Comparison of ENCODE assay signal across 8 cellular contexts in the genomic region with DNA sequence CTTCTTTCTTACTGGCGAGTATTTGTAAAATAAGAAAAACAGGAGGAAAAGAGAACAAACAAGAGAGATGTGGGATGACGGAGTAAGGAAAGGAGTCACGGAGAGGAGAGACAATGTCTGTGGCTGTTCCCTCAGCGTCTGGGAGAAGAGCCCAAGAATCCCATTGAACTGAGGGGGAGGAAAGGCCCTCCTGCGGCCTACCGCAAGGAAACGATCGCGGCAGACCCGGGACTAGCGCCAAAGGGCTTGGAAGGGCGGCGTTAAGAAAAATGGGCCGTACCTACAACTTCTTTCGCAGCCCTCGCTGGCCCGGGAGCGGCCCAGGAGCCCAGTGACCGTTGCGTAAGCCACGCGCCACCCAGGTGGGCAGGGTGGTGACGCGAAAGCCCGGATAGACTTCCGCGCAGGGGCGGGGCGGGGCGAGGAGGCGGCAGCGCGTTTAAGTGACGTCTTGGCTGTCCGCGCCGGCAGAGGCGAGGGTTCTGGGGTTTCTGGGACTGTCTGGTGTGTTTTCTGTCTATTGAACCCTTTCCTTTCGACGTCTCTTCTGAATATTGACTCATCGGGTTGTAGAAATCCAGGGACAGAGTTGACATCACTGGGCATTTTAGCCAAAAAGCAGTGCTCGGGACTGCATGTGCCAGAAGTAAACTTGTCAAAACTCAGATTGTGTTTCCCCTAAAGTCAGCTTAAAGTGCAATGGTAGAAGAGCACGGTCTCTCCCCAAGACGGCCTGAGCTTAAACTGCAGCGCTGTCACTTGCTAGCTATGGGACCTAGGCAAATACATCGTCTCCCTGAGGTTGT. TPM values are rescaled to one million over a fixed set of nuclear protein-coding genes. Genes with fewer than 3 reads are reported as not detected.
A peak's percentile ranks its signal among the peaks of the same experiment; 100 is the strongest.
DNase-seq lines count a peak whose midpoint lies in the region; ATAC-seq and TF ChIP-seq lines count a peak whose summit lies in the region.

A gene with protein sequence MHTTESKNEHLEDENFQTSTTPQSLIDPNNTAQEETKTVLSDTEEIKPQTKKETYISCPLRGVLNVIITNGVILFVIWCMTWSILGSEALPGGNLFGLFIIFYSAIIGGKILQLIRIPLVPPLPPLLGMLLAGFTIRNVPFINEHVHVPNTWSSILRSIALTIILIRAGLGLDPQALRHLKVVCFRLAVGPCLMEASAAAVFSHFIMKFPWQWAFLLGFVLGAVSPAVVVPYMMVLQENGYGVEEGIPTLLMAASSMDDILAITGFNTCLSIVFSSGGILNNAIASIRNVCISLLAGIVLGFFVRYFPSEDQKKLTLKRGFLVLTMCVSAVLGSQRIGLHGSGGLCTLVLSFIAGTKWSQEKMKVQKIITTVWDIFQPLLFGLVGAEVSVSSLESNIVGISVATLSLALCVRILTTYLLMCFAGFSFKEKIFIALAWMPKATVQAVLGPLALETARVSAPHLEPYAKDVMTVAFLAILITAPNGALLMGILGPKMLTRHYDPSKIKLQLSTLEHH (minus strand): TSS at position 387 of the 806 bp plus-strand sequence. CDS start 27,994 bp downstream, outside the sequence.

- no peaks in the 10 kb centered on the region for H4K20me1 ChIP-seq in KMS-11 (ENCODE audit: insufficient read depth)

- H3K9ac ChIP-seq in KMS-11, result peak within 1 kb of the TSS; percentile 81

- no peaks in the 10 kb centered on the region for H3K9me3 ChIP-seq in neutrophil

- H3K4me1 ChIP-seq in KMS-11 (ENCODE audit: low read depth, poor library complexity, severe bottlenecking) (peaks cover 21% of the 10 kb centered on the region), foreskin keratinocyte (no peaks in the 10 kb centered on the region), neutrophil (ENCODE audit: control insufficient read depth in 1 of 2, insufficient read depth in 1 of 2, low read depth in 1 of 2, low read length in 1 of 2) (peaks cover 6 to 8% of the 10 kb centered on the region in 2 experiments)

- DNase-seq in Daoy (ENCODE audit: low read depth) (peak; percentile 92), SHP77 treated with DMSO at 0.1 percent for 48 hours (lab: John Stamatoyannopoulos, UW) (peak; percentile 11), foreskin keratinocyte (peak; percentile 86 to 92), superior temporal gyrus (ENCODE audit: extremely low spot score) (peak; percentile 80)
- peak; percentile 70 to 90 (median 80) for DNase-seq in activated naive CD4-positive, alpha-beta T cell (lab: John Stamatoyannopoulos, UW)

- ATAC-seq in GM21786 (IDR thresholded peaks at IDR 0.05; ENCODE audit: unreplicated experiment), result peak; percentile 99
- peak; percentile 99 for ATAC-seq in foreskin keratinocyte

- H3K27me3 ChIP-seq in KMS-11 (ENCODE audit: insufficient read depth, low read depth) (no peaks in the 10 kb centered on the region), foreskin keratinocyte (no peaks in the 10 kb centered on the region), neutrophil (peaks cover 3% of the 10 kb centered on the region)

- peak within 1 kb of the TSS; percentile 81 for H3K4me2 ChIP-seq in KMS-11

- H3K36me3 ChIP-seq in KMS-11 (ENCODE audit: insufficient read depth), result no peaks in the 10 kb centered on the region
- no peaks in the 10 kb centered on the region for H3K36me3 ChIP-seq in neutrophil

- no peak for TF ChIP-seq CTCF in KMS-11 (conservative IDR thresholded peaks at IDR 0.05; ENCODE audit: low read depth, low read length)
- TF ChIP-seq CTCF in foreskin keratinocyte (conservative IDR thresholded peaks at IDR 0.05), result no peak
- no peak for TF ChIP-seq CTCF in neutrophil (IDR thresholded peaks at IDR 0.05)

- no peaks in the 10 kb centered on the region for H3K79me2 ChIP-seq in KMS-11 (ENCODE audit: insufficient read depth, low read depth)

- peak within 1 kb of the TSS; percentile 98 for H2AFZ ChIP-seq in KMS-11 (ENCODE audit: low read depth)

- peak within 1 kb of the TSS; percentile 66 for H3K27ac ChIP-seq in KMS-11
- H3K27ac ChIP-seq in foreskin keratinocyte, result peak within 1 kb of the TSS; percentile 83
- H3K27ac ChIP-seq in neutrophil, result peak within 1 kb of the TSS; percentile 82

- H3K4me3 ChIP-seq in KMS-11 (IDR thresholded peaks at IDR 0.05; ENCODE audit: insufficient read depth, low read depth, low read length) (no peak within 1 kb of the TSS), neutrophil (ENCODE audit: low read depth in 1 of 2, low read length in 1 of 2) (peak within 1 kb of the TSS; percentile 62 to 64)

RNA-seq across cellular contexts. Expression of the gene that starts here (rescaled TPM):
- not detected in 2 replicates for total RNA-seq in Daoy (2014; rRNA removed; shearing (Covaris generic))
- total RNA-seq in foreskin keratinocyte, result 0.11 and 0.20 TPM in 2 replicates
- polyA plus RNA-seq in foreskin keratinocyte, result 0.16 and 0.18 TPM in 2 replicates

Comparison
In these comparisons a context has a peak if more than half of its experiments do, and no peak if none do; other contexts are left out.
1. Peak in DNase-seq in Daoy; RNA of the gene not detected or under 1 TPM.
2. Peak in DNase-seq, ATAC-seq and H3K27ac ChIP-seq in foreskin keratinocyte; RNA of the gene not detected or under 1 TPM.
3. DNase-seq: peak in every context shown above with its lines; median percentile 92 in Daoy; 89 in foreskin keratinocyte; 80 in activated naive CD4-positive, alpha-beta T cell; 80 in superior temporal gyrus; 11 in SHP77 treated with DMSO at 0.1 percent for 48 hours.